In genomic region chr12:52081263-52081733, GRCh38 we compare ENCODE assay signal across 10 cellular contexts. TPM values are rescaled to one million over a fixed set of nuclear protein-coding genes. Genes with fewer than 3 reads are reported as not detected.
DNase-seq lines count a peak whose midpoint lies in the region; ATAC-seq and TF ChIP-seq lines count a peak whose summit lies in the region.
"Had no signal": no experiment of that assay in that cellular context is flagged by ENCODE, and none has a peak within 500 bp of the region (broad histone marks: within the 10 kb centered on the region; RNA-seq: fewer than 3 reads in every experiment).

No MANE protein-coding gene starts in this region.

- no peak overlapping the region for H3K27ac ChIP-seq in hepatocyte

- H4K20me1 ChIP-seq in hepatocyte (ENCODE audit: insufficient read depth, poor library complexity, severe bottlenecking) = peaks cover 5% of the 10 kb centered on the region

- no peak overlapping the region for H3K4me2 ChIP-seq in hepatocyte

- no peak overlapping the region for H2AFZ ChIP-seq in hepatocyte

- DNase-seq in GM13976 (ENCODE audit: low spot score) (peak; percentile 67), NCI-H510A treated with DMSO at 0.1 percent for 48 hours (lab: John Stamatoyannopoulos, UW) (peak; percentile 55), islet precursor cell (peak; percentile 55), HAP-1 (ENCODE audit: low spot score in 2 of 2) (no peak), hepatocyte (ENCODE audit: low spot score) (no peak)
- no peak for DNase-seq in activated CD4-positive, alpha-beta T cell treated with anti-CD3 and anti-CD28 coated beads, Interleukin-2, amount 50 U/mL, for 1 hour

- no peaks in the 10 kb centered on the region for H3K79me2 ChIP-seq in hepatocyte

- no peak overlapping the region for H3K4me3 ChIP-seq in HAP-1
- no peak overlapping the region for H3K4me3 ChIP-seq in hepatocyte
- H3K4me3 ChIP-seq: skin epidermis had no signal

- WGBS in hepatocyte (ENCODE audit: low lambda C conversion rate, missing lambda C conversion rate) = 56% methylated on average over 9 of the region's 9 CpGs

- H3K9me2 ChIP-seq in hepatocyte (replicated peaks; ENCODE audit: insufficient read depth) = no peaks in the 10 kb centered on the region

- in situ Hi-C loops in GM13976 (cut with MboI; ENCODE audit: low sequenced_read_pairs, unreplicated experiment) (no loop called here), HAP-1 (cut with MboI; ENCODE audit: low sequenced_read_pairs) (loop anchor here (5.0 kb wide), 1 partner anchor 54 kb away; no protein-coding TSS in a partner anchor)

- H3K4me1 ChIP-seq in HAP-1 = no peaks in the 10 kb centered on the region
- peaks cover 12% of the 10 kb centered on the region for H3K4me1 ChIP-seq in hepatocyte (ENCODE audit: insufficient read depth)

- no peaks in the 10 kb centered on the region for H3K9me3 ChIP-seq in HAP-1
- no peaks in the 10 kb centered on the region for H3K9me3 ChIP-seq in hepatocyte (ENCODE audit: low read depth)

- no peak for TF ChIP-seq CTCF in GM13976 (IDR thresholded peaks at IDR 0.05; ENCODE audit: borderline replicate concordance, control extremely low read depth, extremely low read depth, insufficient read depth, missing control alignments)
- no peak for TF ChIP-seq CTCF in hepatocyte (IDR thresholded peaks at IDR 0.05; ENCODE audit: poor library complexity)

- H3K36me3 ChIP-seq in HAP-1 (replicated peaks) = peaks cover 9% of the 10 kb centered on the region
- no peaks in the 10 kb centered on the region for H3K36me3 ChIP-seq in hepatocyte (replicated peaks; ENCODE audit: insufficient read depth, low read depth)

- H3K27me3 ChIP-seq in HAP-1 (ENCODE audit: low read depth) = no peaks in the 10 kb centered on the region
- H3K27me3 ChIP-seq in hepatocyte = no peaks in the 10 kb centered on the region

- ATAC-seq in HG02763 (IDR thresholded peaks at IDR 0.05; ENCODE audit: unreplicated experiment) = peak; percentile 62
- ATAC-seq in GM19035 (IDR thresholded peaks at IDR 0.05; ENCODE audit: unreplicated experiment) = no peak
- ATAC-seq: HCT116 had no signal

RNA-seq across cellular contexts. Expression of gene SMIM41, which starts 1.8 kb away (rescaled TPM):
- total RNA-seq in hepatocyte = not detected in 2 replicates
- 0.15 TPM in 1 of 2 replicates, not detected in the other for polyA plus RNA-seq in hepatocyte

RNA-seq across cellular contexts. Expression of gene ATG101, which starts 11.5 kb away (rescaled TPM):
- total RNA-seq in hepatocyte = 55.9 and 61.6 TPM in 2 replicates
- 52.0 and 57.7 TPM in 2 replicates for polyA plus RNA-seq in hepatocyte

RNA-seq across cellular contexts. Expression of gene NR4A1, which starts 30.1 kb away (rescaled TPM):
- 39.2 and 59.2 TPM in 2 replicates for total RNA-seq in hepatocyte
- 131 and 165 TPM in 2 replicates for polyA plus RNA-seq in hepatocyte

Comparison
In these comparisons a context has a peak if more than half of its experiments do, and no peak if none do; other contexts are left out.
1. DNase-seq: peak in GM13976 (single experiment), NCI-H510A treated with DMSO at 0.1 percent for 48 hours (single experiment) and islet precursor cell (single experiment); none in HAP-1 (0 of 2), hepatocyte (single experiment) and activated CD4-positive, alpha-beta T cell treated with anti-CD3 and anti-CD28 coated beads, Interleukin-2, amount 50 U/mL, for 1 hour (single experiment).